In the genomic region with DNA sequence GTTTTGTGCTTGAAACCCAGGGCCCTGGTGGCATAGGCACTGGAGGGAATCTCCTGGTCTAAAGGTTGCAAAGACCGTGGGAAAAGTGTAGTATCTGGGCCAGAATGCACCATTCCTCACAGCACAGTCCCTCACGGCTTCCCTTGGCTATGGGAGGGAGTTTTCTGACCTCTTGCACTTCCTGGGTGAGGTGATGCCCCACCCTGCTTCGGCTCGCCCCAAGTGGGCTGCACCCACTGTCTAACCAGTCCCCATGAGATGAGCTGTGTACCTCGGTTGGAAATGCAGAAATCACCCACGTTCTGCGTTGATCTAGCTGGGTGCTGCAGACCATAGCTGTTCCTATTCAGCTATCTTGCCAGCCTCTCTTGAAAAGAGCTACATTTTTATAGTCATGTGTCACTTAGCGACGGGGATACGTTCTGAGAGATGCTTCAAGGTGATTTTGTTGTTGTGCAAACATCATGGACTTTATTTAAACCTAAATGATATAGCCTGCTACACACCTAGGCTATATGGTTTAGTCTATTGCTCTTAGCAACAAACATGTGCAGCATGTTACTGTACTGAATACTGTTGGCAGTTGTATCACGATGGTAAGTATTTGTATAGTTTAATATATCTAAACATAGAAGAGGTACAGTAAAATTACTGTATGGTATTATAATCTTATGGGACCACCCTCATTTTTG, we compare ENCODE assay signal across 2 cellular contexts.
TF ChIP-seq lines count a peak whose summit lies in the region.

No MANE protein-coding gene starts in this region.

TF ChIP-seq in GM23338, 12 proteins besides CTCF, POLR2A, EP300 and RAD21:
- TF ChIP-seq, protein P1, sequence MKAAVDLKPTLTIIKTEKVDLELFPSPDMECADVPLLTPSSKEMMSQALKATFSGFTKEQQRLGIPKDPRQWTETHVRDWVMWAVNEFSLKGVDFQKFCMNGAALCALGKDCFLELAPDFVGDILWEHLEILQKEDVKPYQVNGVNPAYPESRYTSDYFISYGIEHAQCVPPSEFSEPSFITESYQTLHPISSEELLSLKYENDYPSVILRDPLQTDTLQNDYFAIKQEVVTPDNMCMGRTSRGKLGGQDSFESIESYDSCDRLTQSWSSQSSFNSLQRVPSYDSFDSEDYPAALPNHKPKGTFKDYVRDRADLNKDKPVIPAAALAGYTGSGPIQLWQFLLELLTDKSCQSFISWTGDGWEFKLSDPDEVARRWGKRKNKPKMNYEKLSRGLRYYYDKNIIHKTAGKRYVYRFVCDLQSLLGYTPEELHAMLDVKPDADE (IDR thresholded peaks at IDR 0.05), result no peak
- no peak for TF ChIP-seq ZNF331 (CRISPR knock-in tag; IDR thresholded peaks at IDR 0.05; ENCODE audit: low read depth)

TF ChIP-seq in GM12878, 131 proteins besides CTCF, POLR2A, EP300 and RAD21:
- peak; percentile 40; the same call in 1 of the 2 replicates for TF ChIP-seq NR2F1 (conservative IDR thresholded peaks at IDR 0.05)
- TF ChIP-seq FOS (IDR thresholded peaks at IDR 0.05; ENCODE audit: borderline replicate concordance, extremely low read depth, insufficient read length), result no peak
